Comparison of ENCODE assay signal across 20 cellular contexts in the genomic region with DNA sequence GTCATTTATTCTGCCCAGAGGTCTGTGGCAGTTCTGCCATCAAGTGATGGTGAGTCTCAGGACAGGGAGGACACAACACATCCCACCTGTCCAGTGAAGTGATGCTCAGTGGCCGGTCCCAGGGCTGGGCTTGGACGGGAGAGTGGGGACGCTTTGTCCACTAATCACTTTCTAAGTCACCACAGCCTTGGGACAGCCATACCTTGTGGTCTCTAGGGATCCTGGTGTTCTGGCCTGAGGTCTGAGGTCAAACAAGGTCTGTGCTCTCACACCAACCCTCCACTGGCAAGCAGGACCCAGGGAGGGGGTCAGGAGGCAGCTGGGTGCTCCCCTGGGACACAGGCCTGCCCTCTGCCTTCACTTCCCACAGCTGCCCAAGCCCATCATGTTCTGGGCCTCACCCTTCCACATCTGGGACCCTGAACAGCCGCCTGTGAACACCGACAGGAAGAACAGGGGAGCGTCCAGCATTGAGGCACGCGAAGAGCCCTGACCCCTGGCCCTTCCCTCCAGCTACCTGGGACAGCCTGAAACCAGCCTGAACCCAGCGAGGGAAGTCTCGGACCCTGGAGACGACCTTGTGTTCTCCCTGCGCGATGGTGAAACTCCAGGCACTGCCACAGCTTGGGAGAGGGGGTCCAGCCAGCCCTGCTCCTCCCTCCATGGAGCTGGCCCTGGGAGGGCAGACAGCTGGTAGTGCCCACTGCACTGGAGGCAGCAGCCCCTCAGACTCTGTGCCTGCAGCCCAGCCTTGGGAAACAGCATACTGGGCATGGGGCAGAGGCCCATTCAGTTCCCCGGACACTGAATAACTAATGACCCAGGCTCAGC. TPM values are rescaled to one million over a fixed set of nuclear protein-coding genes. Genes with fewer than 3 reads are reported as not detected.
"Had no signal": no experiment of that assay in that cellular context is flagged by ENCODE, and none has a peak within 500 bp of the region (broad histone marks: within the 10 kb centered on the region; RNA-seq: fewer than 3 reads in every experiment).

No MANE protein-coding gene starts in this region.

- DNase-seq: activated CD8-positive, alpha-beta memory T cell treated with anti-CD3 and anti-CD28 coated beads for 24 hours; activated effector memory CD4-positive, alpha-beta T cell treated with Interleukin-2 at 50 U/mL for 16 hours; activated naive CD4-positive, alpha-beta T cell treated with anti-CD3 and anti-CD28 coated beads, Interleukin-2, amount 10 ng/mL, durations not matched to agents 7 days and 5 days; activated T-cell treated with anti-CD3 and anti-CD28 coated beads, Interleukin-2, amount 50 U/mL, for 48 hours; brain microvascular endothelial cell; cortex of kidney; erythroblast; stimulated activated CD4-positive, alpha-beta T cell treated with anti-CD3 and anti-CD28 coated beads, Interleukin-12 subunit alpha, Interleukin-12 subunit beta, amount 100 ng/mL, for 4 hours; stimulated activated CD4-positive, alpha-beta T cell treated with anti-CD3 and anti-CD28 coated beads, Interleukin-1b, Interleukin-23, amount 100 ng/mL, for 48 hours; stimulated activated naive CD4-positive, alpha-beta T cell treated with Interleukin-2 at 50 U/mL for 16 hours; substantia nigra; tibial artery had no signal

- H3K36me3 ChIP-seq: brain microvascular endothelial cell, pancreas, tibial artery had no signal

- FAIRE-seq: endometrium, frontal cortex, keratinocyte, pancreas, urothelium cell line had no signal

- H3K4me3 Mint-ChIP-seq: activated naive CD4-positive, alpha-beta T cell treated with anti-CD3 and anti-CD28 coated beads, Interleukin-2, amount 10 ng/mL, durations not matched to agents 7 days and 5 days; central memory CD8-positive, alpha-beta T cell had no signal

- H3K27ac Mint-ChIP-seq: activated naive CD4-positive, alpha-beta T cell treated with anti-CD3 and anti-CD28 coated beads, Interleukin-2, amount 10 ng/mL, durations not matched to agents 7 days and 5 days had no signal

- H3K36me3 Mint-ChIP-seq: activated naive CD4-positive, alpha-beta T cell treated with anti-CD3 and anti-CD28 coated beads, Interleukin-2, amount 10 ng/mL, durations not matched to agents 7 days and 5 days had no signal

- H3K9me3 ChIP-seq: pancreas, tibial artery had no signal

- ATAC-seq: activated CD4-positive, CD25-positive, alpha-beta regulatory T cell treated with anti-CD3 and anti-CD28 coated beads, Interleukin-2, amount 50 U/mL, for 24 hours; left lobe of liver; pancreas had no signal

- H3K27me3 Mint-ChIP-seq: central memory CD8-positive, alpha-beta T cell had no signal

- H3K4me3 ChIP-seq: pancreas, tibial artery had no signal

- H3K27ac ChIP-seq: brain microvascular endothelial cell, pancreas, tibial artery had no signal

RNA-seq across cellular contexts. Expression of a gene that starts 19.7 kb away (rescaled TPM):
- polyA plus RNA-seq: keratinocyte had no signal
